1 cellular context compared by ENCODE assay signal in the genomic region with DNA sequence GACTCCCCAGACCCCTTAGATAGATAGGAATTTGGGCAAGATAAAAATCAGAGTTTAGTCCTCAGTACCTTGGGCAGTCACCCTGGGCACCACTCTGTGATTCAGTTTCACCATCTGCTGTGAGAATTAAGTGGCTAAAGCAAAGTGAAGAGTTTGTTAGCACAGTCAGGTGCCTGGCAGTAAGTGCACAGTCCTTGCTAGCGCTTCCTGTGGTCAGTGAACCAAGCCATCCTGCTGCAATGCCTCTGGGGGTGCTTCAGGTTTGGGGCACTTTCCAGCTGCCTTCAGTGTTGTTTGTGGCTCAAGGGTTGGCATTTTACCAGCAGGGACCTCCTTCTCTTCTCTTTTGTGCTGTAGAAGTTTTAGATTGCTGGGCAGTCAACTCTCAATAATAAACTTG.
TF ChIP-seq lines count a peak whose summit lies in the region.

No MANE protein-coding gene starts in this region.

TF ChIP-seq in GM23338, 12 proteins besides CTCF, POLR2A, EP300 and RAD21 (continued from another document):
- TF ChIP-seq, protein P1, sequence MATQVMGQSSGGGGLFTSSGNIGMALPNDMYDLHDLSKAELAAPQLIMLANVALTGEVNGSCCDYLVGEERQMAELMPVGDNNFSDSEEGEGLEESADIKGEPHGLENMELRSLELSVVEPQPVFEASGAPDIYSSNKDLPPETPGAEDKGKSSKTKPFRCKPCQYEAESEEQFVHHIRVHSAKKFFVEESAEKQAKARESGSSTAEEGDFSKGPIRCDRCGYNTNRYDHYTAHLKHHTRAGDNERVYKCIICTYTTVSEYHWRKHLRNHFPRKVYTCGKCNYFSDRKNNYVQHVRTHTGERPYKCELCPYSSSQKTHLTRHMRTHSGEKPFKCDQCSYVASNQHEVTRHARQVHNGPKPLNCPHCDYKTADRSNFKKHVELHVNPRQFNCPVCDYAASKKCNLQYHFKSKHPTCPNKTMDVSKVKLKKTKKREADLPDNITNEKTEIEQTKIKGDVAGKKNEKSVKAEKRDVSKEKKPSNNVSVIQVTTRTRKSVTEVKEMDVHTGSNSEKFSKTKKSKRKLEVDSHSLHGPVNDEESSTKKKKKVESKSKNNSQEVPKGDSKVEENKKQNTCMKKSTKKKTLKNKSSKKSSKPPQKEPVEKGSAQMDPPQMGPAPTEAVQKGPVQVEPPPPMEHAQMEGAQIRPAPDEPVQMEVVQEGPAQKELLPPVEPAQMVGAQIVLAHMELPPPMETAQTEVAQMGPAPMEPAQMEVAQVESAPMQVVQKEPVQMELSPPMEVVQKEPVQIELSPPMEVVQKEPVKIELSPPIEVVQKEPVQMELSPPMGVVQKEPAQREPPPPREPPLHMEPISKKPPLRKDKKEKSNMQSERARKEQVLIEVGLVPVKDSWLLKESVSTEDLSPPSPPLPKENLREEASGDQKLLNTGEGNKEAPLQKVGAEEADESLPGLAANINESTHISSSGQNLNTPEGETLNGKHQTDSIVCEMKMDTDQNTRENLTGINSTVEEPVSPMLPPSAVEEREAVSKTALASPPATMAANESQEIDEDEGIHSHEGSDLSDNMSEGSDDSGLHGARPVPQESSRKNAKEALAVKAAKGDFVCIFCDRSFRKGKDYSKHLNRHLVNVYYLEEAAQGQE (IDR thresholded peaks at IDR 0.05; ENCODE audit: unreplicated experiment) = no peak
- TF ChIP-seq JUNB (IDR thresholded peaks at IDR 0.05; ENCODE audit: unreplicated experiment) (no peak), STAT1 (IDR thresholded peaks at IDR 0.05; ENCODE audit: unreplicated experiment) (no peak), NANOG (IDR thresholded peaks at IDR 0.05; ENCODE audit: borderline replicate concordance) (no peak)
